ENCODE assay signal across 8 cellular contexts in the genomic region with DNA sequence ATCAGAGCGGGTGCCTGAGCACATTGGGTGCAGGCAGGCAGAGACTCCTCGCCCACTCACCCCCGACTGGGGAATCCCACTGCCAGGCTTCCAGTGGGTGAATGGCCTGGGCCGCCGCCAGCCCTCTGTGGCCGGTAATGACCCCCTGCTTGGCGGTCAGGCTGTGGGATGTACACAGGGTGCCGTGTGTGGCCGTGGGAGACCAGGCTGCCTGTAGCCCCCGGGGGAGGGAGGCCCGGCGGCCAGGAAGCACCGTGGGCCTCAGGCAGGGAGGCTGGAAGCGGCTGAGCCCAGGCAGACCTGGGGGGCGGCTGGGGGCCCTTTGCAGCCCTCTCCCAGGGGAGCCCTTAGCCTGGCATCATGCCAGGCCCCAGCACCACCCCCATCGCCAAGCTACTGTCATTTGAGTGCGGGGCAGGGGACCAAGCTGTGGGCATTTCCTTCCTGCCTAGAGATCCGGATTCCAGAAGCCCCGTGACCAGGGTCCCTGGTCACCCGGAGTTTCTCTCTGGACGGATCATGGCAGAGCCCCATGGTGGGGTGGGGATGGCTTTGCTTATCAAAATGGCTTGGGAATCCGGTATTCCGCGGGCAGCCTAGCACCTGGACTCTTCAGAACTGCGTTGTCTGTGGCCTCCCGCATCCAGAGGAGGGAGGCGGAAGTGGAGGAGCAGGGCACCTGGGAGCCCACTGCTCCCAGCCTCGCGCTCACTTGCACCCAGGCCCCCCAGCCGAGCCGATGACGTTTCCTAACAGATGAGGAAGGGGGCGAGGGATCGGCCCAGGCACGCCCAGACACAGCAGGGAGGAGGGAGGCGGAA. TPM values are rescaled to one million over a fixed set of nuclear protein-coding genes. Genes with fewer than 3 reads are reported as not detected.
DNase-seq lines count a peak whose midpoint lies in the region; ATAC-seq and TF ChIP-seq lines count a peak whose summit lies in the region.

No MANE protein-coding gene starts in this region.

- peak overlapping the region; percentile 96 for H3K27ac ChIP-seq in endodermal cell (ENCODE audit: low read depth, low read length)
- H3K27ac ChIP-seq in stomach, result peak overlapping the region; percentile 73 to 92 (median 85)

- peak overlapping the region; percentile 88 for H3K27ac Mint-ChIP-seq in endodermal cell

- TF ChIP-seq POLR2A in GM18951 (IDR thresholded peaks at IDR 0.05; ENCODE audit: extremely low read depth, insufficient read depth, insufficient read length) (peak; percentile 22), stomach (IDR thresholded peaks at IDR 0.05) (no peak)

- H3K9me3 ChIP-seq in endodermal cell (ENCODE audit: control insufficient read depth, low read length) (no peaks in the 10 kb centered on the region), stomach (no peaks in the 10 kb centered on the region)

- peak overlapping the region; percentile 91 for H3K9ac ChIP-seq in endodermal cell (ENCODE audit: extremely low read depth, low read length, poor library complexity, severe bottlenecking)

- no peak for TF ChIP-seq EP300 in stomach (IDR thresholded peaks at IDR 0.05)

- no peak for TF ChIP-seq CTCF in AG04449 (IDR thresholded peaks at IDR 0.05; ENCODE audit: insufficient read depth, low read length, missing control alignments)
- TF ChIP-seq CTCF in endodermal cell (conservative IDR thresholded peaks at IDR 0.05), result no peak
- no peak for TF ChIP-seq CTCF in stomach (IDR thresholded peaks at IDR 0.05)

- peak overlapping the region; percentile 91 for H3K4me3 Mint-ChIP-seq in endodermal cell

- 5 to 6% methylated on average over 18 to 36 of the region's 36 CpGs for WGBS in endodermal cell (ENCODE audit: insufficient coverage in 1 of 2, insufficient read length in 1 of 2), 2 experiments
- 2 to 8% (median 4%) methylated on average over 21 to 36 of the region's 36 CpGs for WGBS in stomach, 5 donors

- no peaks in the 10 kb centered on the region for H3K27me3 Mint-ChIP-seq in endodermal cell (ENCODE audit: insufficient read depth)

- H3K4me3 ChIP-seq in AG04449 (ENCODE audit: low read depth, low read length) (peak overlapping the region; percentile 94), endodermal cell (ENCODE audit: low read length) (peak overlapping the region; percentile 94), stomach (peak overlapping the region; percentile 74 to 95 (median 81))

- H3K27me3 ChIP-seq in endodermal cell (ENCODE audit: control insufficient read depth, insufficient read depth, low read length, poor library complexity, severe bottlenecking) (no peaks in the 10 kb centered on the region), stomach (no peaks in the 10 kb centered on the region)

- POLR2A ChIA-PET in AG04449 (lab: Yijun Ruan, JAX), result interaction anchor here (1.0 kb wide), 1 partner anchor 12 kb away, joined by 3 read pairs; no protein-coding TSS in a partner anchor

- CTCF ChIA-PET in AG04449 (lab: Yijun Ruan, JAX), result interaction anchor here (1.2 to 1.7 kb wide), 2 partner anchors 13 to 24 kb away, joined by 3 read pairs; no protein-coding TSS in a partner anchor

- in situ Hi-C loops in GM18951 (cut with MboI; ENCODE audit: low sequenced_read_pairs, unreplicated experiment), result no loop called here

- no peak for ATAC-seq in GM18870 (IDR thresholded peaks at IDR 0.05; ENCODE audit: unreplicated experiment)

- no peaks in the 10 kb centered on the region for H3K9me3 Mint-ChIP-seq in endodermal cell

- peaks cover 9% of the 10 kb centered on the region for H3K4me1 Mint-ChIP-seq in endodermal cell

- H3K36me3 Mint-ChIP-seq in endodermal cell (ENCODE audit: low read depth), result peaks cover 7% of the 10 kb centered on the region

- H3K4me1 ChIP-seq in endodermal cell (ENCODE audit: control insufficient read depth, insufficient read depth, low read length) (peaks cover 3% of the 10 kb centered on the region), stomach (peaks cover 41 to 77% (median 70%) of the 10 kb centered on the region in 4 donors)

- no peak for DNase-seq in AG04449 (ENCODE audit: low read depth, low spot score)
- peak; percentile 77 for DNase-seq in NCI-H2171 treated with DMSO at 0.1 percent for 48 hours (lab: John Stamatoyannopoulos, UW)
- DNase-seq in activated CD4-positive, alpha-beta T cell treated with anti-CD3 and anti-CD28 coated beads, Interleukin-2, amount 50 U/mL, for 48 hours, result peak; percentile 61 to 68
- DNase-seq in endodermal cell, result peak; percentile 84
- DNase-seq in mucosa of gallbladder (ENCODE audit: low spot score), result peak; percentile 56
- peak; percentile 52 for DNase-seq in stomach

- H3K36me3 ChIP-seq in endodermal cell (ENCODE audit: control insufficient read depth, insufficient read depth, low read length) (peaks cover 19% of the 10 kb centered on the region), stomach (no peaks in the 10 kb centered on the region)

- intact Hi-C loops in stomach (cut with DNase I; ENCODE audit: low total_unique reads), result no loop called here

RNA-seq across cellular contexts. Expression of a gene that starts 1.1 kb away (rescaled TPM):
- 100 to 1,000 TPM; 145 to 152 TPM for total RNA-seq in endodermal cell
- polyA plus RNA-seq in endodermal cell (2013, experiment 1 of 2), result 164 TPM
- 151 TPM for polyA plus RNA-seq in endodermal cell (2013, experiment 2 of 2)
- total RNA-seq in mucosa of gallbladder, result 81.3 TPM
- total RNA-seq in stomach, result 10 to 100 TPM; 16.2 to 79.1 (median 20.5) TPM
- 10 to 100 TPM in 1 of 3 donors, 1 to 10 TPM in 2; 4.1 to 10.8 (median 4.3) TPM for polyA plus RNA-seq in stomach

RNA-seq across cellular contexts. Expression of a gene that starts 55.1 kb away (rescaled TPM):
- 1 to 10 TPM in 1 of 2 donors, under 1 TPM in 1; 0.66 to 1.6 TPM for total RNA-seq in endodermal cell
- 0.07 TPM for polyA plus RNA-seq in endodermal cell (2013, experiment 1 of 2)
- not detected for polyA plus RNA-seq in endodermal cell (2013, experiment 2 of 2)
- total RNA-seq in mucosa of gallbladder, result 0.35 TPM
- 1 to 10 TPM in 1 of 5 donors, under 1 TPM in 2, not detected in 2; under 0.01 to 1.4 (median 0.45) TPM for total RNA-seq in stomach
- not detected for polyA plus RNA-seq in stomach
